17 cellular contexts compared by ENCODE assay signal in genomic region chr5:56622146-56622545, GRCh38.
DNase-seq lines count a peak whose midpoint lies in the region; ATAC-seq and TF ChIP-seq lines count a peak whose summit lies in the region.
"Had no signal": no experiment of that assay in that cellular context is flagged by ENCODE, and none has a peak within 500 bp of the region (broad histone marks: within the 10 kb centered on the region; RNA-seq: fewer than 3 reads in every experiment).

No MANE protein-coding gene starts in this region.

- H3K4me3 ChIP-seq in ACC112 (ENCODE audit: low read depth, low read length) (no peak overlapping the region), GM23248 (no peak overlapping the region), adipocyte (ENCODE audit: low read length) (no peak overlapping the region), fibroblast of the aortic adventitia (ENCODE audit: low read depth, low read length) (no peak overlapping the region)
- H3K4me3 ChIP-seq: BLaER1 treated with 17β-estradiol and CSF1 and Interleukin-3, amounts not matched to agents 10 nM and 100 nM; GM23338 had no signal

- H2AFZ ChIP-seq in ACC112 (ENCODE audit: low read length, unreplicated experiment) (no peak overlapping the region), GM23248 (no peak overlapping the region)
- H2AFZ ChIP-seq: GM23338 had no signal

- TF ChIP-seq CTCF in fibroblast of the aortic adventitia (IDR thresholded peaks at IDR 0.05; ENCODE audit: insufficient read depth, low read length) (no peak), GM13976 (IDR thresholded peaks at IDR 0.05; ENCODE audit: borderline replicate concordance, control extremely low read depth, extremely low read depth, insufficient read depth, missing control alignments) (no peak)

- H4K20me1 ChIP-seq in GM23248 (ENCODE audit: insufficient read depth) = no peaks in the 10 kb centered on the region
- H4K20me1 ChIP-seq: BLaER1 treated with 17β-estradiol and CSF1 and Interleukin-3, amounts not matched to agents 10 nM and 100 nM had no signal

- H3F3A ChIP-seq in GM23248 (ENCODE audit: insufficient read depth) = peaks cover 27% of the 10 kb centered on the region

- H3K27ac ChIP-seq in ACC112 (ENCODE audit: low read depth, low read length) = peak overlapping the region; percentile 61
- H3K27ac ChIP-seq in GM23248 = peak overlapping the region; percentile 31
- H3K27ac ChIP-seq: BLaER1 treated with 17β-estradiol and CSF1 and Interleukin-3, amounts not matched to agents 10 nM and 100 nM had no signal

- in situ Hi-C loops in GM23248 (cut with MboI) = no loop called here
- in situ Hi-C loops in GM13976 (cut with MboI; ENCODE audit: low sequenced_read_pairs, unreplicated experiment) = no loop called here

- H3K79me2 ChIP-seq in ACC112 (ENCODE audit: control insufficient read depth, insufficient read depth, low read length, unreplicated experiment) = no peaks in the 10 kb centered on the region
- no peaks in the 10 kb centered on the region for H3K79me2 ChIP-seq in GM23248 (ENCODE audit: insufficient read depth)

- peak; percentile 52 for DNase-seq in GM23248
- DNase-seq in adipocyte (ENCODE audit: low read depth) = peak; percentile 41
- DNase-seq in fibroblast of the aortic adventitia (ENCODE audit: low read depth) = peak; percentile 21
- DNase-seq in pons (ENCODE audit: low spot score) = no peak
- DNase-seq in GM13976 (ENCODE audit: low spot score) = no peak
- DNase-seq: 8988T; ACHN; CD4-positive, CD25-positive, alpha-beta regulatory T cell; DMS79 treated with DMSO at 0.1 percent for 48 hours; GF-D8; H7 had no signal

- 77 to 86% methylated on average over 2 of the region's 2 CpGs for WGBS in GM23248 (ENCODE audit: low coverage in 1 of 2, low lambda C conversion rate in 2 of 2, missing lambda C conversion rate in 2 of 2), 2 experiments

- H3K4me2 ChIP-seq in GM23248 (ENCODE audit: unreplicated experiment) = peak overlapping the region; percentile 10
- H3K4me2 ChIP-seq: BLaER1 treated with 17β-estradiol and CSF1 and Interleukin-3, amounts not matched to agents 10 nM and 100 nM; GM23338 had no signal

- no peak for ATAC-seq in HG03135 (IDR thresholded peaks at IDR 0.05; ENCODE audit: unreplicated experiment)
- no peak for ATAC-seq in GM21529 (IDR thresholded peaks at IDR 0.05; ENCODE audit: unreplicated experiment)
- ATAC-seq: GM23338, HepG2 had no signal

- H3K9me3 ChIP-seq in GM23248 (ENCODE audit: low read depth) = no peaks in the 10 kb centered on the region
- peaks cover 40% of the 10 kb centered on the region for H3K9me3 ChIP-seq in adipocyte (ENCODE audit: control insufficient read depth, low read length)

- H3K27me3 ChIP-seq in ACC112 (ENCODE audit: insufficient read depth, low read length) (no peaks in the 10 kb centered on the region), GM23248 (replicated peaks; ENCODE audit: insufficient read depth) (no peaks in the 10 kb centered on the region), adipocyte (replicated peaks; ENCODE audit: control insufficient read depth, insufficient read depth, low read length) (no peaks in the 10 kb centered on the region)
- H3K27me3 ChIP-seq: BLaER1 treated with 17β-estradiol and CSF1 and Interleukin-3, amounts not matched to agents 10 nM and 100 nM had no signal

- H3K9ac ChIP-seq in GM23248 (no peak overlapping the region), adipocyte (ENCODE audit: low read length) (no peak overlapping the region)
- H3K9ac ChIP-seq: BLaER1 treated with 17β-estradiol and CSF1 and Interleukin-3, amounts not matched to agents 10 nM and 100 nM had no signal

- no peaks in the 10 kb centered on the region for H3K9me2 ChIP-seq in GM23248 (ENCODE audit: insufficient read depth)

- peaks cover 28% of the 10 kb centered on the region for H3K4me1 ChIP-seq in ACC112 (ENCODE audit: control insufficient read depth, insufficient read depth, low read length, unreplicated experiment)
- H3K4me1 ChIP-seq in GM23248 (ENCODE audit: insufficient read depth) = peaks cover 48% of the 10 kb centered on the region
- no peaks in the 10 kb centered on the region for H3K4me1 ChIP-seq in adipocyte (ENCODE audit: control insufficient read depth, insufficient read depth, low read length)
- H3K4me1 ChIP-seq: BLaER1 treated with 17β-estradiol and CSF1 and Interleukin-3, amounts not matched to agents 10 nM and 100 nM had no signal

- H3K36me3 ChIP-seq in ACC112 (ENCODE audit: insufficient read depth, low read length) (no peaks in the 10 kb centered on the region), GM23248 (ENCODE audit: low read depth) (no peaks in the 10 kb centered on the region), adipocyte (ENCODE audit: control insufficient read depth, insufficient read depth, low read length, severe bottlenecking) (no peaks in the 10 kb centered on the region)

Comparison
In these comparisons a context has a peak if more than half of its experiments do, and no peak if none do; other contexts are left out.
1. DNase-seq: peak in GM23248 (single experiment), adipocyte (single experiment) and fibroblast of the aortic adventitia (single experiment); none in pons (single experiment) and GM13976 (single experiment).